ENCODE assay signal across 11 cellular contexts in the genomic region with DNA sequence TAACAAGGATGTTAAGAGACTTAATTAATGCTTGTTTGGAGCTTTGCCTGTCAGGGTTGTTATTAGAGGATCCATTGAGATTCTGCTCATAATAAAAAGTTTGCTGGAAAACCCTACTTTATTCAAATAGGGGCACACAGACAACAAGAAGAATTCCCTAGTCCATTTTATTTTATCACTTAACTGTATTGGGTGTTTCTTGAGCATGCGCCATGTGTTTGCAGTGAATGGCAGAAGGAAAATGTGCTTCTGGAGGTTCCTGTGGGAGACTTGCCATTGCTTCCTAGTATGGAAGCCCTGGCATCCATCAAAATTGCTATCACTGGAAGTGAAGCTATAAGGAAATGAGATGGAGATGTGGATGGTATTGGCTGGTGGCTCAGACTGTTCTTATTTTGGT.
"Had no signal": no experiment of that assay in that cellular context is flagged by ENCODE, and none has a peak within 500 bp of the region (broad histone marks: within the 10 kb centered on the region; RNA-seq: fewer than 3 reads in every experiment).

No MANE protein-coding gene starts in this region.

- H3K4me2 ChIP-seq: GM23338 had no signal

- H2AFZ ChIP-seq: GM23248, GM23338 had no signal

- ATAC-seq: GM23338, HCT116 had no signal

- H3K36me3 ChIP-seq: HAP-1 had no signal

- H3K9me3 ChIP-seq: HAP-1 had no signal

- DNase-seq: GM23248, GOT3, H7, H9, HCEC 1CT, HFFc6 had no signal

- H3K9ac ChIP-seq: GM23248 had no signal

- H3K4me1 ChIP-seq: HAP-1 had no signal

- FAIRE-seq: H1, H54 had no signal

- H3K27ac ChIP-seq: GM23248 had no signal

- H3K4me3 ChIP-seq: GM23248, GM23338, HAP-1 had no signal
